Comparison of ENCODE assay signal across 8 cellular contexts in the genomic region with DNA sequence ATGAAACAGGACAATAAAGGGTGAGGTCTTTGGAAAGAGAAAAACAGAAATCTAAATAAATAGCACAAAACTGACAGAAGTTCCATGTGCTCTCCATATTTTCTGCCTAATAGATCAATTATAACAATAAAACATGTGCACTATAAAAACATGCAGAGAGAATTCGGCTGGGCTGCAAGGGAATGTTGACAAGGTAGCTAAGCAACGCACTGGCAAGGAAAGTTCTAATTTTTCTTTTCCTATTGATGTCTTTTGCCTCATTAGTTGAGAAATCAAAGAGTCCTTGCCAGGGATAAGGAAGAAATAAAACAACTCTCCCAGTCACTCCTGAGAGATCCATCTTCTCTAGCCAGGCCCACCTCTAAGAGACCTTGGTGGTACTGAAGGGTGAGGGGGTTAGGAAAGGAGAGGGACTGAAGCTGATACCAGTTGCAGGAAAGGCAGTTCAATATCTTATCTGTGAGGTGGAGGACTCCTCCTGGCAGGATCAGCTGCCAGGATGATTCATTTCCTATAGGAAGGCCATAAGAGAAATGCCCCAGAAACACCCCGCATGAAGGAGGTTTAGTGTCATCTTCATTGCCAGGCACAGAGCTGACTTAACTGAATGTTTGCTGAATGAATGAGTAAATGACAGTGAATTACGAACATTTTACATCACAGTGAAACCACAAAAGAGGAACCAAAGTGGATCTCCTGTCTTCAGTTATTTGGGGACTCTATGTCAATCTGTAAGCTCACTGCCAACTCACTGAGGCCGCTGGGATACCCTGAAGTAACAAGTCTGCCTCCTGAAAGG.
DNase-seq lines count a peak whose midpoint lies in the region; ATAC-seq and TF ChIP-seq lines count a peak whose summit lies in the region.

No MANE protein-coding gene starts in this region.

- H3K27ac Mint-ChIP-seq in MCF 10A (ENCODE audit: low read depth, unreplicated experiment) = peak overlapping the region; percentile 44
- no peak overlapping the region for H3K27ac Mint-ChIP-seq in stimulated activated effector memory CD8-positive, alpha-beta T cell treated with anti-CD3 and anti-CD28 coated beads, Interleukin-12 subunit alpha, Interleukin-12 subunit beta, amount 100 ng/mL, for 72 hours

- no peaks in the 10 kb centered on the region for H3K9me3 Mint-ChIP-seq in MCF 10A (ENCODE audit: unreplicated experiment)
- no peaks in the 10 kb centered on the region for H3K9me3 Mint-ChIP-seq in stimulated activated effector memory CD8-positive, alpha-beta T cell treated with anti-CD3 and anti-CD28 coated beads, Interleukin-12 subunit alpha, Interleukin-12 subunit beta, amount 100 ng/mL, for 72 hours

- CTCF ChIA-PET in MCF 10A (lab: Yijun Ruan, JAX) = interaction anchor here (0.6 to 1.9 kb wide), 4 partner anchors 29 to 133 kb away, joined by 3 to 11 read pairs (median 4); a partner anchor contains a TSS

- peaks cover 35% of the 10 kb centered on the region for H3K4me1 Mint-ChIP-seq in MCF 10A (ENCODE audit: insufficient read depth, unreplicated experiment)
- no peaks in the 10 kb centered on the region for H3K4me1 Mint-ChIP-seq in stimulated activated effector memory CD8-positive, alpha-beta T cell treated with anti-CD3 and anti-CD28 coated beads, Interleukin-12 subunit alpha, Interleukin-12 subunit beta, amount 100 ng/mL, for 72 hours

- peaks cover 7% of the 10 kb centered on the region for H3K36me3 Mint-ChIP-seq in MCF 10A (ENCODE audit: insufficient read depth, unreplicated experiment)
- H3K36me3 Mint-ChIP-seq in stimulated activated effector memory CD8-positive, alpha-beta T cell treated with anti-CD3 and anti-CD28 coated beads, Interleukin-12 subunit alpha, Interleukin-12 subunit beta, amount 100 ng/mL, for 72 hours = no peaks in the 10 kb centered on the region

- DNase-seq in COLO668 (lab: John Stamatoyannopoulos, UW; ENCODE audit: unreplicated experiment) = peak; percentile 11
- peak; percentile 70 for DNase-seq in MCF 10A (ENCODE audit: unreplicated experiment)
- no peak for DNase-seq in stimulated activated effector memory CD8-positive, alpha-beta T cell treated with anti-CD3 and anti-CD28 coated beads, Interleukin-12 subunit alpha, Interleukin-12 subunit beta, amount 100 ng/mL, for 72 hours (ENCODE audit: low spot score in 2 of 2)
- no peak for DNase-seq in D341Med (ENCODE audit: low spot score)
- no peak for DNase-seq in NCI-H1436 (lab: John Stamatoyannopoulos, UW)
- DNase-seq in HCEC 1CT = no peak

- TF ChIP-seq CTCF in MCF 10A (IDR thresholded peaks at IDR 0.05; ENCODE audit: unreplicated experiment) = no peak

- H3K27me3 Mint-ChIP-seq in MCF 10A (ENCODE audit: insufficient read depth, unreplicated experiment) = no peaks in the 10 kb centered on the region

- intact Hi-C loops in MCF 10A (cut with micrococcal nuclease) = no loop called here

- ATAC-seq in GM21367 (IDR thresholded peaks at IDR 0.05; ENCODE audit: unreplicated experiment) (peak; percentile 84), HG03521 (IDR thresholded peaks at IDR 0.05; ENCODE audit: unreplicated experiment) (peak; percentile 76)
- peak; percentile 53 for ATAC-seq in stimulated activated effector memory CD8-positive, alpha-beta T cell treated with anti-CD3 and anti-CD28 coated beads, Interleukin-12 subunit alpha, Interleukin-12 subunit beta, amount 100 ng/mL, for 72 hours

- H3K4me3 Mint-ChIP-seq in MCF 10A (ENCODE audit: unreplicated experiment) = no peak overlapping the region
- H3K4me3 Mint-ChIP-seq in stimulated activated effector memory CD8-positive, alpha-beta T cell treated with anti-CD3 and anti-CD28 coated beads, Interleukin-12 subunit alpha, Interleukin-12 subunit beta, amount 100 ng/mL, for 72 hours = no peak overlapping the region

- POLR2A ChIA-PET in MCF 10A (lab: Yijun Ruan, JAX) = interaction anchor here (3.0 kb wide), 1 partner anchor 73 kb away, joined by 9 read pairs; no protein-coding TSS in a partner anchor

- BruUV-seq in MCF 10A (replicated peaks; lab: Mats Ljungman, UMichigan) = no TSS peak

Comparison
In these comparisons a context has a peak if more than half of its experiments do, and no peak if none do; other contexts are left out.
1. DNase-seq: peak in COLO668 (single experiment) and MCF 10A (single experiment); none in stimulated activated effector memory CD8-positive, alpha-beta T cell treated with anti-CD3 and anti-CD28 coated beads, Interleukin-12 subunit alpha, Interleukin-12 subunit beta, amount 100 ng/mL, for 72 hours (0 of 2), D341Med (single experiment), NCI-H1436 (single experiment) and HCEC 1CT (single experiment).
2. Peak in every context shown above with its lines, with median percentiles within 50 percentile points of each other: ATAC-seq.